Comparison of ENCODE assay signal across 1 cellular context in the genomic region with DNA sequence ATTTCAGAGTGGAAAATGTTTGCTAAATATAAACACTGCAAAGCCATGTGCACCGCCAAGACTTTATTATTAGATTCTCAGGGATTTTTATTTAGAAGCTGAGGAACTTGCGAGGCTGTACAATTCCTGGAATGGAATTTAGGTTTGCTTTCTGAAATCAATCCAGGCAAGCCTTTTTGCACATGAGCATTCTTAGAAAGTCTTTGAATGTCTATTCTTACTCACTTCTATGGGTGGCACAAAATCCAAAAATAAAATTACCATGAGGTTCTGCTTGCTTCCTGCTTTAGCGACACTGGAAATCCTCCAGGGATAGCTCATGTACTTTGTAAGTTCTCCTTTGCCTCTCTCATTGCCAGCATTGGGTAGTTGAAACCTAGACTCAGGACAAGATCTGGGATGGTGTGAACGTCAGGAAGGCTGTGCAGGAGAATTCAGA.
TF ChIP-seq lines count a peak whose summit lies in the region.

No MANE protein-coding gene starts in this region.

TF ChIP-seq in WTC11, 78 proteins besides CTCF, POLR2A, EP300 and RAD21 (continued from another document):
- TF ChIP-seq, protein P1, sequence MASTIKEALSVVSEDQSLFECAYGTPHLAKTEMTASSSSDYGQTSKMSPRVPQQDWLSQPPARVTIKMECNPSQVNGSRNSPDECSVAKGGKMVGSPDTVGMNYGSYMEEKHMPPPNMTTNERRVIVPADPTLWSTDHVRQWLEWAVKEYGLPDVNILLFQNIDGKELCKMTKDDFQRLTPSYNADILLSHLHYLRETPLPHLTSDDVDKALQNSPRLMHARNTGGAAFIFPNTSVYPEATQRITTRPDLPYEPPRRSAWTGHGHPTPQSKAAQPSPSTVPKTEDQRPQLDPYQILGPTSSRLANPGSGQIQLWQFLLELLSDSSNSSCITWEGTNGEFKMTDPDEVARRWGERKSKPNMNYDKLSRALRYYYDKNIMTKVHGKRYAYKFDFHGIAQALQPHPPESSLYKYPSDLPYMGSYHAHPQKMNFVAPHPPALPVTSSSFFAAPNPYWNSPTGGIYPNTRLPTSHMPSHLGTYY (CRISPR knock-in tag; IDR thresholded peaks at IDR 0.05): no peak
- TF ChIP-seq FOXJ3 (CRISPR knock-in tag; IDR thresholded peaks at IDR 0.05; ENCODE audit: borderline replicate concordance): no peak
- TF ChIP-seq ZNF671 (CRISPR knock-in tag; IDR thresholded peaks at IDR 0.05): no peak
- TF ChIP-seq, protein P2, sequence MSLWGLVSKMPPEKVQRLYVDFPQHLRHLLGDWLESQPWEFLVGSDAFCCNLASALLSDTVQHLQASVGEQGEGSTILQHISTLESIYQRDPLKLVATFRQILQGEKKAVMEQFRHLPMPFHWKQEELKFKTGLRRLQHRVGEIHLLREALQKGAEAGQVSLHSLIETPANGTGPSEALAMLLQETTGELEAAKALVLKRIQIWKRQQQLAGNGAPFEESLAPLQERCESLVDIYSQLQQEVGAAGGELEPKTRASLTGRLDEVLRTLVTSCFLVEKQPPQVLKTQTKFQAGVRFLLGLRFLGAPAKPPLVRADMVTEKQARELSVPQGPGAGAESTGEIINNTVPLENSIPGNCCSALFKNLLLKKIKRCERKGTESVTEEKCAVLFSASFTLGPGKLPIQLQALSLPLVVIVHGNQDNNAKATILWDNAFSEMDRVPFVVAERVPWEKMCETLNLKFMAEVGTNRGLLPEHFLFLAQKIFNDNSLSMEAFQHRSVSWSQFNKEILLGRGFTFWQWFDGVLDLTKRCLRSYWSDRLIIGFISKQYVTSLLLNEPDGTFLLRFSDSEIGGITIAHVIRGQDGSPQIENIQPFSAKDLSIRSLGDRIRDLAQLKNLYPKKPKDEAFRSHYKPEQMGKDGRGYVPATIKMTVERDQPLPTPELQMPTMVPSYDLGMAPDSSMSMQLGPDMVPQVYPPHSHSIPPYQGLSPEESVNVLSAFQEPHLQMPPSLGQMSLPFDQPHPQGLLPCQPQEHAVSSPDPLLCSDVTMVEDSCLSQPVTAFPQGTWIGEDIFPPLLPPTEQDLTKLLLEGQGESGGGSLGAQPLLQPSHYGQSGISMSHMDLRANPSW (CRISPR knock-in tag; conservative IDR thresholded peaks at IDR 0.05; ENCODE audit: low read depth): no peak
- TF ChIP-seq, protein P3, sequence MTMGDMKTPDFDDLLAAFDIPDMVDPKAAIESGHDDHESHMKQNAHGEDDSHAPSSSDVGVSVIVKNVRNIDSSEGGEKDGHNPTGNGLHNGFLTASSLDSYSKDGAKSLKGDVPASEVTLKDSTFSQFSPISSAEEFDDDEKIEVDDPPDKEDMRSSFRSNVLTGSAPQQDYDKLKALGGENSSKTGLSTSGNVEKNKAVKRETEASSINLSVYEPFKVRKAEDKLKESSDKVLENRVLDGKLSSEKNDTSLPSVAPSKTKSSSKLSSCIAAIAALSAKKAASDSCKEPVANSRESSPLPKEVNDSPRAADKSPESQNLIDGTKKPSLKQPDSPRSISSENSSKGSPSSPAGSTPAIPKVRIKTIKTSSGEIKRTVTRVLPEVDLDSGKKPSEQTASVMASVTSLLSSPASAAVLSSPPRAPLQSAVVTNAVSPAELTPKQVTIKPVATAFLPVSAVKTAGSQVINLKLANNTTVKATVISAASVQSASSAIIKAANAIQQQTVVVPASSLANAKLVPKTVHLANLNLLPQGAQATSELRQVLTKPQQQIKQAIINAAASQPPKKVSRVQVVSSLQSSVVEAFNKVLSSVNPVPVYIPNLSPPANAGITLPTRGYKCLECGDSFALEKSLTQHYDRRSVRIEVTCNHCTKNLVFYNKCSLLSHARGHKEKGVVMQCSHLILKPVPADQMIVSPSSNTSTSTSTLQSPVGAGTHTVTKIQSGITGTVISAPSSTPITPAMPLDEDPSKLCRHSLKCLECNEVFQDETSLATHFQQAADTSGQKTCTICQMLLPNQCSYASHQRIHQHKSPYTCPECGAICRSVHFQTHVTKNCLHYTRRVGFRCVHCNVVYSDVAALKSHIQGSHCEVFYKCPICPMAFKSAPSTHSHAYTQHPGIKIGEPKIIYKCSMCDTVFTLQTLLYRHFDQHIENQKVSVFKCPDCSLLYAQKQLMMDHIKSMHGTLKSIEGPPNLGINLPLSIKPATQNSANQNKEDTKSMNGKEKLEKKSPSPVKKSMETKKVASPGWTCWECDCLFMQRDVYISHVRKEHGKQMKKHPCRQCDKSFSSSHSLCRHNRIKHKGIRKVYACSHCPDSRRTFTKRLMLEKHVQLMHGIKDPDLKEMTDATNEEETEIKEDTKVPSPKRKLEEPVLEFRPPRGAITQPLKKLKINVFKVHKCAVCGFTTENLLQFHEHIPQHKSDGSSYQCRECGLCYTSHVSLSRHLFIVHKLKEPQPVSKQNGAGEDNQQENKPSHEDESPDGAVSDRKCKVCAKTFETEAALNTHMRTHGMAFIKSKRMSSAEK (CRISPR knock-in tag; IDR thresholded peaks at IDR 0.05; ENCODE audit: borderline replicate concordance): no peak
- no peak for TF ChIP-seq ZNF219 (CRISPR knock-in tag; IDR thresholded peaks at IDR 0.05; ENCODE audit: borderline replicate concordance)
- TF ChIP-seq, protein P4, sequence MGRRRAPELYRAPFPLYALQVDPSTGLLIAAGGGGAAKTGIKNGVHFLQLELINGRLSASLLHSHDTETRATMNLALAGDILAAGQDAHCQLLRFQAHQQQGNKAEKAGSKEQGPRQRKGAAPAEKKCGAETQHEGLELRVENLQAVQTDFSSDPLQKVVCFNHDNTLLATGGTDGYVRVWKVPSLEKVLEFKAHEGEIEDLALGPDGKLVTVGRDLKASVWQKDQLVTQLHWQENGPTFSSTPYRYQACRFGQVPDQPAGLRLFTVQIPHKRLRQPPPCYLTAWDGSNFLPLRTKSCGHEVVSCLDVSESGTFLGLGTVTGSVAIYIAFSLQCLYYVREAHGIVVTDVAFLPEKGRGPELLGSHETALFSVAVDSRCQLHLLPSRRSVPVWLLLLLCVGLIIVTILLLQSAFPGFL (CRISPR knock-in tag; IDR thresholded peaks at IDR 0.05; ENCODE audit: borderline replicate concordance): no peak
- no peak for TF ChIP-seq MXD4 (CRISPR knock-in tag; IDR thresholded peaks at IDR 0.05; ENCODE audit: borderline replicate concordance)
- no peak for TF ChIP-seq NFYB (CRISPR knock-in tag; conservative IDR thresholded peaks at IDR 0.05; ENCODE audit: low read depth)
- no peak for TF ChIP-seq ESRRA (CRISPR knock-in tag; IDR thresholded peaks at IDR 0.05; ENCODE audit: borderline replicate concordance)
- TF ChIP-seq, protein P5, sequence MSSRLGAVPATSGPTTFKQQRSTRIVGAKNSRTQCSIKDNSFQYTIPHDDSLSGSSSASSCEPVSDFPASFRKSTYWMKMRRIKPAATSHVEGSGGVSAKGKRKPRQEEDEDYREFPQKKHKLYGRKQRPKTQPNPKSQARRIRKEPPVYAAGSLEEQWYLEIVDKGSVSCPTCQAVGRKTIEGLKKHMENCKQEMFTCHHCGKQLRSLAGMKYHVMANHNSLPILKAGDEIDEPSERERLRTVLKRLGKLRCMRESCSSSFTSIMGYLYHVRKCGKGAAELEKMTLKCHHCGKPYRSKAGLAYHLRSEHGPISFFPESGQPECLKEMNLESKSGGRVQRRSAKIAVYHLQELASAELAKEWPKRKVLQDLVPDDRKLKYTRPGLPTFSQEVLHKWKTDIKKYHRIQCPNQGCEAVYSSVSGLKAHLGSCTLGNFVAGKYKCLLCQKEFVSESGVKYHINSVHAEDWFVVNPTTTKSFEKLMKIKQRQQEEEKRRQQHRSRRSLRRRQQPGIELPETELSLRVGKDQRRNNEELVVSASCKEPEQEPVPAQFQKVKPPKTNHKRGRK (CRISPR knock-in tag; IDR thresholded peaks at IDR 0.05; ENCODE audit: borderline replicate concordance): no peak
